12 cellular contexts compared by ENCODE assay signal in genomic region chr11:121445071-121445768, GRCh38. TPM values are rescaled to one million over a fixed set of nuclear protein-coding genes. Genes with fewer than 3 reads are reported as not detected.
DNase-seq lines count a peak whose midpoint lies in the region; ATAC-seq and TF ChIP-seq lines count a peak whose summit lies in the region.
"Had no signal": no experiment of that assay in that cellular context is flagged by ENCODE, and none has a peak within 500 bp of the region (broad histone marks: within the 10 kb centered on the region; RNA-seq: fewer than 3 reads in every experiment).

No MANE protein-coding gene starts in this region.

- TF ChIP-seq CTCF in DOHH2 (IDR thresholded peaks at IDR 0.05; ENCODE audit: low read depth, low read length, poor library complexity, severe bottlenecking) (no peak), natural killer cell (IDR thresholded peaks at IDR 0.05) (no peak)

- peak overlapping the region; percentile 84 for H3K4me2 ChIP-seq in DOHH2 (ENCODE audit: low read length)

- H3K9me3 Mint-ChIP-seq in memory B cell (no peaks in the 10 kb centered on the region), natural killer cell (no peaks in the 10 kb centered on the region)

- H3K9me2 ChIP-seq in DOHH2 (replicated peaks; ENCODE audit: control insufficient read depth, low read length) = no peaks in the 10 kb centered on the region

- H3K4me3 Mint-ChIP-seq in T-helper 17 cell = peak overlapping the region; percentile 22
- H3K4me3 Mint-ChIP-seq in memory B cell = peak overlapping the region; percentile 6
- no peak overlapping the region for H3K4me3 Mint-ChIP-seq in natural killer cell

- peaks cover 75% of the 10 kb centered on the region for H3K4me1 ChIP-seq in DOHH2 (ENCODE audit: control insufficient read depth, low read length)

- H3K4me3 ChIP-seq in DOHH2 (ENCODE audit: low read length) = peak overlapping the region; percentile 95

- H3K27ac Mint-ChIP-seq in T-helper 17 cell (peak overlapping the region; percentile 96), memory B cell (peak overlapping the region; percentile 7), natural killer cell (no peak overlapping the region)

- H3K36me3 Mint-ChIP-seq in T-helper 17 cell (ENCODE audit: low read depth) (peaks cover 14% of the 10 kb centered on the region), memory B cell (no peaks in the 10 kb centered on the region), natural killer cell (peaks cover 10% of the 10 kb centered on the region)

- peak; percentile 27 for ATAC-seq in GM19438 (IDR thresholded peaks at IDR 0.05; ENCODE audit: low read depth, unreplicated experiment)
- ATAC-seq in T-helper 17 cell = no peak
- no peak for ATAC-seq in memory B cell (ENCODE audit: low read depth)
- no peak for ATAC-seq in natural killer cell

- peaks cover 46% of the 10 kb centered on the region for H3K36me3 ChIP-seq in DOHH2 (ENCODE audit: control insufficient read depth, low read length)

- H3F3A ChIP-seq in DOHH2 (ENCODE audit: control insufficient read depth, insufficient read depth) = peaks cover 60% of the 10 kb centered on the region

- H4K20me1 ChIP-seq in DOHH2 (ENCODE audit: control insufficient read depth, insufficient read depth, low read depth, low read length) = no peaks in the 10 kb centered on the region

- intact Hi-C loops in natural killer cell (cut with micrococcal nuclease) = no loop called here

- no peaks in the 10 kb centered on the region for H3K27me3 Mint-ChIP-seq in T-helper 17 cell
- H3K27me3 Mint-ChIP-seq in memory B cell = peaks cover 2% of the 10 kb centered on the region
- H3K27me3 Mint-ChIP-seq in natural killer cell (ENCODE audit: low read depth in 2 of 2) = no peaks in the 10 kb centered on the region

- peaks cover 4% of the 10 kb centered on the region for H3K79me2 ChIP-seq in DOHH2 (ENCODE audit: control insufficient read depth, low read length)

- no peaks in the 10 kb centered on the region for H3K27me3 ChIP-seq in DOHH2 (ENCODE audit: control insufficient read depth, low read length)

- peak overlapping the region; percentile 97 for H3K27ac ChIP-seq in DOHH2 (ENCODE audit: low read depth, low read length)

- DNase-seq in T-helper 17 cell (no peak), memory B cell (ENCODE audit: low spot score in 2 of 2) (no peak), natural killer cell (no peak), NCI-H146 treated with DMSO at 0.1 percent for 48 hours (lab: John Stamatoyannopoulos, UW; ENCODE audit: unreplicated experiment) (no peak), NCI-H2227 treated with DMSO at 0.1 percent for 48 hours (lab: John Stamatoyannopoulos, UW) (no peak), SHP77 (lab: John Stamatoyannopoulos, UW) (no peak)
- DNase-seq: activated CD4-positive, CD25-positive, alpha-beta regulatory T cell; foreskin fibroblast; KBM-7; NCI-H146 had no signal

- no peaks in the 10 kb centered on the region for H3K9me3 ChIP-seq in DOHH2 (ENCODE audit: control insufficient read depth, insufficient read depth, low read length)
- no peaks in the 10 kb centered on the region for H3K9me3 ChIP-seq in T-helper 17 cell (ENCODE audit: control insufficient read depth, low read length, poor library complexity, severe bottlenecking)

- H3K4me1 Mint-ChIP-seq in T-helper 17 cell = peaks cover 52% of the 10 kb centered on the region
- H3K4me1 Mint-ChIP-seq in memory B cell = peaks cover 31% of the 10 kb centered on the region
- H3K4me1 Mint-ChIP-seq in natural killer cell = peaks cover 34 to 41% of the 10 kb centered on the region in 2 donors

RNA-seq across cellular contexts. Expression of gene SORL1, which starts 6.9 kb away (rescaled TPM):
- total RNA-seq in T-helper 17 cell = 100 to 1,000 TPM; 273 to 331 TPM
- total RNA-seq in natural killer cell = 100 to 1,000 TPM; 386 to 519 (median 456) TPM

Comparison
In these comparisons a context has a peak if more than half of its experiments do, and no peak if none do; other contexts are left out.
1. H3K27ac Mint-ChIP-seq: peak in T-helper 17 cell (single experiment) and memory B cell (single experiment); none in natural killer cell (0 of 2).